In genomic region chr2:235494716-235495372, GRCh38 we compare ENCODE assay signal across 8 cellular contexts. TPM values are rescaled to one million over a fixed set of nuclear protein-coding genes. Genes with fewer than 3 reads are reported as not detected.
DNase-seq lines count a peak whose midpoint lies in the region; ATAC-seq lines count a peak whose summit lies in the region.

No MANE protein-coding gene starts in this region.

- H3K27me3 ChIP-seq in thymus (ENCODE audit: control insufficient read depth, insufficient read depth), result peaks cover 50% of the 10 kb centered on the region

- H3K36me3 ChIP-seq in thymus (ENCODE audit: control insufficient read depth, insufficient read depth), result no peaks in the 10 kb centered on the region

- no peak overlapping the region for H3K27ac ChIP-seq in thymus (ENCODE audit: low read depth)

- H3K4me3 ChIP-seq in thymus (ENCODE audit: low read length), result peak overlapping the region; percentile 43

- 3% methylated on average over 72 of the region's 72 CpGs for WGBS in thymus

- H3K4me1 ChIP-seq in thymus (ENCODE audit: control insufficient read depth, insufficient read depth, low read length), result no peaks in the 10 kb centered on the region

- H3K9me3 ChIP-seq in thymus (ENCODE audit: control insufficient read depth), result no peaks in the 10 kb centered on the region

- ATAC-seq in GM21423 (IDR thresholded peaks at IDR 0.05; ENCODE audit: unreplicated experiment), result no peak

- DNase-seq in NCI-H1417 (lab: John Stamatoyannopoulos, UW) (peak in 2 of 3 experiments; percentile 66 to 67), NCI-H1417 treated with DMSO at 0.1 percent for 48 hours (lab: John Stamatoyannopoulos, UW) (no peak), OCI-M1 (lab: John Stamatoyannopoulos, UW) (peak; percentile 78), ecto neural progenitor cell (ENCODE audit: low spot score) (peak; percentile 68), lung microvascular endothelial cell (ENCODE audit: low read depth in 2 of 2) (peak; percentile 48 to 66), NCI-H510A (lab: John Stamatoyannopoulos, UW) (no peak)

RNA-seq across cellular contexts. Expression of gene AGAP1, which starts 1.0 kb away (rescaled TPM):
- 1.5 and 3.4 TPM in 2 replicates for total RNA-seq in lung microvascular endothelial cell
- polyA plus RNA-seq in thymus, result 3.0 TPM

Comparison
In these comparisons a context has a peak if more than half of its experiments do, and no peak if none do; other contexts are left out.
1. DNase-seq: peak in NCI-H1417 (2 of 3), OCI-M1 (single experiment), ecto neural progenitor cell (single experiment) and lung microvascular endothelial cell (2 of 2); none in NCI-H1417 treated with DMSO at 0.1 percent for 48 hours (single experiment) and NCI-H510A (single experiment).